In the genomic region with DNA sequence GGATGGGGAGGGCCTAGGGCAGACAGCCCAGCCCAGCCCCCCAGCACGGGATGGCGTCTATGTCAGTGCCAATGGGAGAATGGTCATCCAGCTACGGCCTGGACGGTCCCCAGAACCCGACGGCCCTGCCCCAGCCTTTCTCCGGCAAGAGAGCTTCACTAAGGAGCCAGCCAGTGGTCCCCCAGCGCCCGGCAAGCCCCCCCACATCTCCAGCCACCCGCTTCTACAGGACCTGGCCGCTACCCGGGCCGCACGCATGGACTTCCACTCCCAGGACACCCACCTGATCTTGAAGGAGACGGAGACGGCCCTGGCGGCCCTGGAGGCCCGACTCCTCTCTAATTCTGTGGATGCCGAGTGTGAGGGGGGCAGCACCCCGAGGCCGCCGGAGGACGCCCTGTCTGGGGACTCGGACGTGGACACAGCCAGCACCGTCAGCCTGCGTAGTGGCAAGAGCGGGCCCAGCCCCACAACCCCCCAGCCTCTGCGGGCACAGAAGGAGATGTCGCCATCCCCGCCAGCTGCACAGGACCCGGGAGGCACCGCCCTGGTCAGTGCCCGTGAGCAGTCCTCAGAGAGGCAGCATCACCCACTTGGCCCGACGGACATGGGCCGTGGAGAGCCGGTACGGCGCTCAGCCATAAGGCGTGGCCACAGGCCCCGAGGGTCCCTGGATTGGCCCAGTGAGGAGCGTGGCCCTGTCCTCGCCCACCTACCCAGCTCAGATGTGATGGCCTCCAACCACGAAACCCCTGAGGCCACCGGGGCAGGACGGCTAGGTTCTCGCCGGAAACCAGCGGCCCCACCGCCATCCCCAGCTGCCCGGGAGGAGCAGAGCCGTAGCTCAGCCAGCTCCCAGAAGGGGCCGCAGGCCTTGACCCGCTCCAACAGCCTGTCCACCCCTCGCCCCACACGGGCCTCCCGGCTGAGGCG, we compare ENCODE assay signal across 1 cellular context.
TF ChIP-seq lines count a peak whose summit lies in the region.

No MANE protein-coding gene starts in this region.

TF ChIP-seq in endothelial cell of umbilical vein, 7 proteins besides CTCF, POLR2A, EP300 and RAD21:
- no peak for TF ChIP-seq MYC (IDR thresholded peaks at IDR 0.05; ENCODE audit: low read depth, low read length)
- TF ChIP-seq POLR2AphosphoS5 (IDR thresholded peaks at IDR 0.05; ENCODE audit: insufficient read depth, low read depth, low read length) = no peak
- TF ChIP-seq GATA2 (IDR thresholded peaks at IDR 0.05; ENCODE audit: insufficient read depth, insufficient read length, low read depth, low read length) = no peak
- TF ChIP-seq MAX (IDR thresholded peaks at IDR 0.05; ENCODE audit: insufficient read depth, insufficient read length) = no peak
- TF ChIP-seq EZH2 (IDR thresholded peaks at IDR 0.05; ENCODE audit: borderline replicate concordance, low read depth, low read length, severe bottlenecking) = no peak
- TF ChIP-seq FOS (IDR thresholded peaks at IDR 0.05; ENCODE audit: borderline replicate concordance, insufficient read depth, low read length) = no peak
- TF ChIP-seq JUN (IDR thresholded peaks at IDR 0.05; ENCODE audit: borderline replicate concordance, insufficient read depth, insufficient read length, low read depth) = no peak
